Comparison of ENCODE assay signal across 14 cellular contexts in the genomic region with DNA sequence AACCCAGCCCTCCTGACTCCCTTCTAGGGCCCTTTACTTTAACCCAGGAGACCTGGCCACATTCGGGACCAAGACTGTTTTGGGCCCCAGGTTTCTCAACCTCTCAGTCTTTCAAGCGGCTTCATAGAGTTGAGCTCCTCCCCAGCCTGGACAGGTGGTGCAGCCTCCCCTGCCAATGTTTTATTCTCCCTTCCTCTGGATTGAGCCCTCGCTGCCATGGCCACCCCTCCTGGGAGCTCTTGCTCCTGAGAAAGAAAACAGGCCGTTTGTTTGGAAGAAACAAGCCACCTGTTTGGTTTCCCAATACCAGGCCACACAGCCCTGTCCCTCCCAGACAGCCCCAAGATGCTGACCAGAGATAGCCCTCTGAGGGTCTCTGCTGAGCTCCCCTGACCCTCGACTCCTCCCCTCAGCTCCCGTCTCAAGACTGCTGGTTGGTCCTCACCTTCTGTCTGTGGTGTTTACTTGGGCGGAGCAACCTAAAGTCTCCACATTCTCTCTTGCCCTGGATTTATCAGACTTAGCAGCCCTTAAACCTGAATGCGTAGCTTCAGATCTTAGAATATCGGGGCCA. TPM values are rescaled to one million over a fixed set of nuclear protein-coding genes. Genes with fewer than 3 reads are reported as not detected.
DNase-seq lines count a peak whose midpoint lies in the region; ATAC-seq, FAIRE-seq and TF ChIP-seq lines count a peak whose summit lies in the region.
"Had no signal": no experiment of that assay in that cellular context is flagged by ENCODE, and none has a peak within 500 bp of the region (broad histone marks: within the 10 kb centered on the region; RNA-seq: fewer than 3 reads in every experiment).

No MANE protein-coding gene starts in this region.

- H3K27me3 Mint-ChIP-seq in activated naive CD4-positive, alpha-beta T cell treated with anti-CD3 and anti-CD28 coated beads, Interleukin-2, amount 50 U/mL, for 24 hours = peaks cover 13% of the 10 kb centered on the region
- peaks cover 10% of the 10 kb centered on the region for H3K27me3 Mint-ChIP-seq in type B pancreatic cell

- peaks cover 35 to 46% of the 10 kb centered on the region in 2 donors for H3K4me1 ChIP-seq in kidney (ENCODE audit: control insufficient read depth in 1 of 2, insufficient read depth in 1 of 2, low read depth in 1 of 2, low read length in 2 of 2)

- peak overlapping the region; percentile 52 for H3K4me3 Mint-ChIP-seq in activated naive CD4-positive, alpha-beta T cell treated with anti-CD3 and anti-CD28 coated beads, Interleukin-2, amount 50 U/mL, for 24 hours
- H3K4me3 Mint-ChIP-seq in type B pancreatic cell = peak overlapping the region; percentile 23

- peak overlapping the region; percentile 83 to 93 for H3K27ac ChIP-seq in kidney (ENCODE audit: low read depth in 2 of 2, low read length in 2 of 2)
- H3K27ac ChIP-seq: thoracic aorta had no signal

- intact Hi-C loops in kidney (cut with DNase I) = no loop called here

- ATAC-seq in HG02970 (IDR thresholded peaks at IDR 0.05; ENCODE audit: low FRiP score, unreplicated experiment) = no peak

- peaks cover 35% of the 10 kb centered on the region for H3K4me1 Mint-ChIP-seq in activated naive CD4-positive, alpha-beta T cell treated with anti-CD3 and anti-CD28 coated beads, Interleukin-2, amount 50 U/mL, for 24 hours
- peaks cover 48% of the 10 kb centered on the region for H3K4me1 Mint-ChIP-seq in type B pancreatic cell (ENCODE audit: unreplicated experiment)

- peak overlapping the region; percentile 20 to 93 for H3K9ac ChIP-seq in kidney (ENCODE audit: low read length in 2 of 2)

- no peaks in the 10 kb centered on the region for H3K9me3 ChIP-seq in kidney (ENCODE audit: control insufficient read depth in 1 of 2, low read length in 2 of 2)
- H3K9me3 ChIP-seq: thoracic aorta had no signal

- H3K9me3 Mint-ChIP-seq in activated naive CD4-positive, alpha-beta T cell treated with anti-CD3 and anti-CD28 coated beads, Interleukin-2, amount 50 U/mL, for 24 hours = no peaks in the 10 kb centered on the region
- H3K9me3 Mint-ChIP-seq in type B pancreatic cell = no peaks in the 10 kb centered on the region

- H3K36me3 ChIP-seq in kidney (ENCODE audit: control insufficient read depth in 1 of 2, insufficient read depth in 2 of 2, low read length in 2 of 2) = no peaks in the 10 kb centered on the region
- H3K36me3 ChIP-seq: thoracic aorta had no signal

- DNase-seq in activated naive CD4-positive, alpha-beta T cell treated with Interleukin-2 at 50 U/mL for 16 hours = no peak
- DNase-seq in OCI-M1 (lab: John Stamatoyannopoulos, UW) (peak; percentile 40), kidney (no peak), type B pancreatic cell (ENCODE audit: extremely low spot score, unreplicated experiment) (no peak), NCI-H524 treated with DMSO at 0.1 percent for 48 hours (lab: John Stamatoyannopoulos, UW) (no peak), OCI-M2 (lab: John Stamatoyannopoulos, UW; ENCODE audit: unreplicated experiment) (no peak)
- DNase-seq: aorta, mesendoderm, NCI-H1105 treated with DMSO at 0.1 percent for 48 hours had no signal

- H3K36me3 Mint-ChIP-seq in activated naive CD4-positive, alpha-beta T cell treated with anti-CD3 and anti-CD28 coated beads, Interleukin-2, amount 50 U/mL, for 24 hours = no peaks in the 10 kb centered on the region
- peaks cover 8% of the 10 kb centered on the region for H3K36me3 Mint-ChIP-seq in type B pancreatic cell

- TF ChIP-seq CTCF in kidney (IDR thresholded peaks at IDR 0.05; ENCODE audit: borderline replicate concordance, extremely low read depth, insufficient read depth) (no peak), type B pancreatic cell (conservative IDR thresholded peaks at IDR 0.05) (no peak)

- FAIRE-seq in kidney (lab: Jason Lieb, UNC) = no peak
- FAIRE-seq: G401.6 had no signal

- peak overlapping the region; percentile 45 to 97 for H3K4me3 ChIP-seq in kidney (ENCODE audit: low read length in 2 of 2)
- H3K4me3 ChIP-seq: thoracic aorta had no signal

- H3K27ac Mint-ChIP-seq in activated naive CD4-positive, alpha-beta T cell treated with anti-CD3 and anti-CD28 coated beads, Interleukin-2, amount 50 U/mL, for 24 hours = no peak overlapping the region
- H3K27ac Mint-ChIP-seq in type B pancreatic cell = peak overlapping the region; percentile 65

RNA-seq across cellular contexts. Expression of a gene that starts 3.3 kb away (rescaled TPM):
- total RNA-seq in kidney (48.4 TPM), type B pancreatic cell (ENCODE audit: low replicate concordance) (12.5 and 28.8 TPM in 2 replicates)
- polyA plus RNA-seq in kidney (ENCODE audit: insufficient read depth, low read depth, low replicate concordance) = 38.1 TPM
- total RNA-seq: T-helper 2 cell treated with Interferon-gamma antibody and Interleukin-4, amounts not matched to agents 100 ng/mL and 5 ng/mL, for 36 hours had no signal
